In the genomic region with DNA sequence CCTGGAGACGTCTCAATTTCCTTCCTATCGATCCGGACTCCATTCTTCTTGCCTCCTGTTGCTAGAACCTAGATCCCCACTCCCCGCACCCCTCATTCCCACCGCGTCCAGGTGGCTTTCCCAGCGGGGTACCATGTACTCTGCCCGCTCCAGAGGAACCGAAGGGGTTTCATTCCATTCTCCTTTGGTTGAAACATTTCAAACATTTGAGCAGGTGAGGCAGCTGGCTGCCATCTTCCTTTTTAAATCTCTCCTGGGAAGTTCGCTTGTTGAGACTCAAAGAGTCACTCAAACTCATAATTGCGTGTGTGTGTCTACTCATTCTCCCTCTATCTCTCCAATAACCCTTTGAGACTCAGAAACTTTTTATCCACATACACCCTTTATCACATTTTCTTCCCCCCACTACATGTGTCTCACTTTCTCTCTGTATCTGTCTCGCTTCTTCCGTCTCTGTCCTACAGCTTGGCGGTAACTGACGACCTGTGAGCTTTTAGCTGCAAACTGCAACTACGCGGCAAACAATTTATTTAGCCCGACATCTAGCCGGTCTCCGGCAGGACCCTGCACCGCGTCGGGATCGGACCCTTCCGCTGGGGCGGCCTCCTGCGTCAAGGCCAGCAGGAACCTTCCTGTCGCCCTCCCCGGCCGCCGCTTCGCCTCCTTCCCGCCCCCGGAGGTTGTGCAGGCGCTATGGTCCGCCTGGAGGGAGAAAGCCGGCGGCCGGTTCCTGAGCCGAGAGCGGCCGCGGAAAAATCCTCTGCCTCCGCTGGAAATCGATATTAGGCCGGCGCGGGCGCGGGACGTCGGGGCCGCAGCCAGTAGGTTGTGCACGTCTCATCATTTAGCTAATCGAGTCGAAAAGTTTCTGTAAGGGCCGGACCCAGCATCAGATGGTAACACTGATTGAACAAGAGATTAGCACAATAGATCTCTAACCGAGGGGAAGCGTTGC, we compare ENCODE assay signal across 1 cellular context.
TF ChIP-seq lines count a peak whose summit lies in the region.

No MANE protein-coding gene starts in this region.

TF ChIP-seq in H1, 55 proteins besides CTCF, POLR2A, EP300 and RAD21:
- TF ChIP-seq POU5F1 (IDR thresholded peaks at IDR 0.05; ENCODE audit: low read depth, low read length) (no peak), SAP30 (IDR thresholded peaks at IDR 0.05; ENCODE audit: insufficient read depth, insufficient replicate concordance, low read length) (no peak), ASH2L (IDR thresholded peaks at IDR 0.05; ENCODE audit: low read length) (peak; percentile 73), KDM5A (IDR thresholded peaks at IDR 0.05; ENCODE audit: low read length) (no peak), TAF1 (IDR thresholded peaks at IDR 0.05; ENCODE audit: low read depth, low read length) (0 out of 2 replicates have a peak, but pooled peaks have one; percentile 11), KDM4A (IDR thresholded peaks at IDR 0.05; ENCODE audit: low read depth, low read length, severe bottlenecking) (peak; percentile 23), NRF1 (IDR thresholded peaks at IDR 0.05; ENCODE audit: low read depth, low read length) (no peak), RNF2 (IDR thresholded peaks at IDR 0.05; ENCODE audit: borderline replicate concordance, low read depth, low read length, missing control alignments, poor library complexity, severe bottlenecking) (no peak), RXRA (IDR thresholded peaks at IDR 0.05; ENCODE audit: insufficient read depth, low read depth, low read length) (no peak), EZH2 (IDR thresholded peaks at IDR 0.05; ENCODE audit: low read depth, low read length, severe bottlenecking) (peak; percentile 84), TAF7 (optimal IDR thresholded peaks at IDR 0.05; ENCODE audit: borderline replicate concordance, low read depth, low read length) (peak; percentile 33), KDM1A (IDR thresholded peaks at IDR 0.05; ENCODE audit: borderline replicate concordance, low read length) (no peak), EGR1 (IDR thresholded peaks at IDR 0.05; ENCODE audit: borderline replicate concordance, low read depth, low read length) (peak; percentile 20; the same call in 1 of the 2 replicates), SP1 (IDR thresholded peaks at IDR 0.05; ENCODE audit: low read depth, low read length) (no peak), TEAD4 (IDR thresholded peaks at IDR 0.05; ENCODE audit: low read depth, low read length) (no peak), CHD1 (IDR thresholded peaks at IDR 0.05; ENCODE audit: low read depth, low read length) (0 out of 2 replicates have a peak, but pooled peaks have one; percentile 38), CBX5 (IDR thresholded peaks at IDR 0.05; ENCODE audit: low read depth, low read length) (no peak), YY1 (IDR thresholded peaks at IDR 0.05; ENCODE audit: low read depth, low read length) (peak; percentile 65; the same call in 1 of the 2 replicates), SUZ12 (IDR thresholded peaks at IDR 0.05; ENCODE audit: low read length) (peak; percentile 89), CEBPB (IDR thresholded peaks at IDR 0.05; ENCODE audit: low read depth, low read length) (no peak), PHF8 (conservative IDR thresholded peaks at IDR 0.05; ENCODE audit: low read depth, low read length) (0 out of 2 replicates have a peak, but pooled peaks have one; percentile 21), RFX5 (IDR thresholded peaks at IDR 0.05; ENCODE audit: borderline replicate concordance, low read depth, low read length) (no peak), SRF (IDR thresholded peaks at IDR 0.05; ENCODE audit: low read depth, low read length) (no peak), HDAC2 (IDR thresholded peaks at IDR 0.05; ENCODE audit: borderline replicate concordance in 1 of 2, low read depth in 2 of 2, low read length in 2 of 2) (no peak), MAFK (IDR thresholded peaks at IDR 0.05; ENCODE audit: low read depth, low read length) (no peak), SIRT6 (IDR thresholded peaks at IDR 0.05; ENCODE audit: low read length) (no peak), GABPA (IDR thresholded peaks at IDR 0.05; ENCODE audit: borderline replicate concordance, insufficient read depth, low read length) (no peak), SIX5 (IDR thresholded peaks at IDR 0.05; ENCODE audit: low read depth, low read length) (no peak), TCF12 (IDR thresholded peaks at IDR 0.05; ENCODE audit: low read depth, low read length) (no peak), CHD2 (IDR thresholded peaks at IDR 0.05; ENCODE audit: low read length) (no peak), ZNF274 (IDR thresholded peaks at IDR 0.05; ENCODE audit: borderline replicate concordance, extremely low read depth, low read length) (no peak), NANOG (IDR thresholded peaks at IDR 0.05; ENCODE audit: insufficient read depth, low read depth, low read length, poor library complexity, severe bottlenecking) (no peak), BACH1 (IDR thresholded peaks at IDR 0.05; ENCODE audit: low read length) (no peak), RBBP5 (IDR thresholded peaks at IDR 0.05; ENCODE audit: borderline replicate concordance, low read depth, low read length) (peak; percentile 73; the same call in 1 of the 2 replicates), GTF2F1 (IDR thresholded peaks at IDR 0.05; ENCODE audit: borderline replicate concordance, low read depth, low read length) (no peak), SP4 (IDR thresholded peaks at IDR 0.05; ENCODE audit: low read length) (no peak), CREB1 (IDR thresholded peaks at IDR 0.05) (no peak)
- TF ChIP-seq, protein P1, sequence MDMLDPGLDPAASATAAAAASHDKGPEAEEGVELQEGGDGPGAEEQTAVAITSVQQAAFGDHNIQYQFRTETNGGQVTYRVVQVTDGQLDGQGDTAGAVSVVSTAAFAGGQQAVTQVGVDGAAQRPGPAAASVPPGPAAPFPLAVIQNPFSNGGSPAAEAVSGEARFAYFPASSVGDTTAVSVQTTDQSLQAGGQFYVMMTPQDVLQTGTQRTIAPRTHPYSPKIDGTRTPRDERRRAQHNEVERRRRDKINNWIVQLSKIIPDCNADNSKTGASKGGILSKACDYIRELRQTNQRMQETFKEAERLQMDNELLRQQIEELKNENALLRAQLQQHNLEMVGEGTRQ (IDR thresholded peaks at IDR 0.05; ENCODE audit: low read length), result no peak
- TF ChIP-seq, protein P2, sequence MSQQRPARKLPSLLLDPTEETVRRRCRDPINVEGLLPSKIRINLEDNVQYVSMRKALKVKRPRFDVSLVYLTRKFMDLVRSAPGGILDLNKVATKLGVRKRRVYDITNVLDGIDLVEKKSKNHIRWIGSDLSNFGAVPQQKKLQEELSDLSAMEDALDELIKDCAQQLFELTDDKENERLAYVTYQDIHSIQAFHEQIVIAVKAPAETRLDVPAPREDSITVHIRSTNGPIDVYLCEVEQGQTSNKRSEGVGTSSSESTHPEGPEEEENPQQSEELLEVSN (IDR thresholded peaks at IDR 0.05), result peak; percentile 81
- TF ChIP-seq, protein P3, sequence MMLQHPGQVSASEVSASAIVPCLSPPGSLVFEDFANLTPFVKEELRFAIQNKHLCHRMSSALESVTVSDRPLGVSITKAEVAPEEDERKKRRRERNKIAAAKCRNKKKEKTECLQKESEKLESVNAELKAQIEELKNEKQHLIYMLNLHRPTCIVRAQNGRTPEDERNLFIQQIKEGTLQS (IDR thresholded peaks at IDR 0.05; ENCODE audit: insufficient read depth, low read depth, low read length), result no peak
- TF ChIP-seq, protein P4, sequence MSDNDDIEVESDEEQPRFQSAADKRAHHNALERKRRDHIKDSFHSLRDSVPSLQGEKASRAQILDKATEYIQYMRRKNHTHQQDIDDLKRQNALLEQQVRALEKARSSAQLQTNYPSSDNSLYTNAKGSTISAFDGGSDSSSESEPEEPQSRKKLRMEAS (IDR thresholded peaks at IDR 0.05), result peak; percentile 11; the same call in 1 of the 2 replicates
